9 cellular contexts compared by ENCODE assay signal in genomic region chr12:78406776-78407335, GRCh38.
DNase-seq lines count a peak whose midpoint lies in the region; ATAC-seq and TF ChIP-seq lines count a peak whose summit lies in the region.
"Had no signal": no experiment of that assay in that cellular context is flagged by ENCODE, and none has a peak within 500 bp of the region (broad histone marks: within the 10 kb centered on the region; RNA-seq: fewer than 3 reads in every experiment).

No MANE protein-coding gene starts in this region.

- no peak overlapping the region for H3K27ac ChIP-seq in hepatocyte
- no peak overlapping the region for H3K27ac ChIP-seq in RWPE1
- H3K27ac ChIP-seq: Peyer's patch had no signal

- ATAC-seq in GM18861 (IDR thresholded peaks at IDR 0.05; ENCODE audit: unreplicated experiment): peak; percentile 98
- peak; percentile 84 for ATAC-seq in GM21825 (IDR thresholded peaks at IDR 0.05; ENCODE audit: unreplicated experiment)
- ATAC-seq in HG03565 (IDR thresholded peaks at IDR 0.05; ENCODE audit: unreplicated experiment): peak; percentile 97

- H3K36me3 ChIP-seq in hepatocyte (replicated peaks; ENCODE audit: insufficient read depth, low read depth): no peaks in the 10 kb centered on the region
- H3K36me3 ChIP-seq: Peyer's patch had no signal

- TF ChIP-seq CTCF in hepatocyte (IDR thresholded peaks at IDR 0.05; ENCODE audit: poor library complexity) (no peak), RWPE1 (conservative IDR thresholded peaks at IDR 0.05; ENCODE audit: low read depth) (no peak)

- H3K79me2 ChIP-seq in hepatocyte: no peaks in the 10 kb centered on the region

- no peaks in the 10 kb centered on the region for H4K20me1 ChIP-seq in hepatocyte (ENCODE audit: insufficient read depth, poor library complexity, severe bottlenecking)

- H2AFZ ChIP-seq in hepatocyte: peak overlapping the region; percentile 61

- no peaks in the 10 kb centered on the region for H3K27me3 ChIP-seq in hepatocyte
- H3K27me3 ChIP-seq: Peyer's patch had no signal

- H3K4me3 ChIP-seq in hepatocyte: no peak overlapping the region
- H3K4me3 ChIP-seq: Peyer's patch had no signal

- POLR2A ChIA-PET in RWPE1 (lab: Yijun Ruan, JAX; ENCODE audit: low non-redundant PET): no interaction called here

- no peak for DNase-seq in hepatocyte (ENCODE audit: low spot score)
- no peak for DNase-seq in NCI-H1417 treated with DMSO at 0.1 percent for 48 hours (lab: John Stamatoyannopoulos, UW)
- no peak for DNase-seq in T1000 (lab: John Stamatoyannopoulos, UW)
- no peak for DNase-seq in GM19240 (ENCODE audit: insufficient read length, low spot score)
- DNase-seq in RWPE1 (ENCODE audit: low spot score): no peak
- DNase-seq: Peyer's patch had no signal

- H3K9me3 ChIP-seq in hepatocyte (ENCODE audit: low read depth): no peaks in the 10 kb centered on the region
- H3K9me3 ChIP-seq: Peyer's patch had no signal

- H3K4me1 ChIP-seq in hepatocyte (ENCODE audit: insufficient read depth): peaks cover 4% of the 10 kb centered on the region
- H3K4me1 ChIP-seq: Peyer's patch had no signal

- H3K9me2 ChIP-seq in hepatocyte (replicated peaks; ENCODE audit: insufficient read depth): no peaks in the 10 kb centered on the region

- 36% methylated on average over 4 of the region's 4 CpGs for WGBS in hepatocyte (ENCODE audit: low lambda C conversion rate, missing lambda C conversion rate)

- CTCF ChIA-PET in RWPE1 (lab: Yijun Ruan, JAX): no interaction called here

- H3K4me2 ChIP-seq in hepatocyte: peak overlapping the region; percentile 44
